ENCODE assay signal across 1 cellular context in the genomic region with DNA sequence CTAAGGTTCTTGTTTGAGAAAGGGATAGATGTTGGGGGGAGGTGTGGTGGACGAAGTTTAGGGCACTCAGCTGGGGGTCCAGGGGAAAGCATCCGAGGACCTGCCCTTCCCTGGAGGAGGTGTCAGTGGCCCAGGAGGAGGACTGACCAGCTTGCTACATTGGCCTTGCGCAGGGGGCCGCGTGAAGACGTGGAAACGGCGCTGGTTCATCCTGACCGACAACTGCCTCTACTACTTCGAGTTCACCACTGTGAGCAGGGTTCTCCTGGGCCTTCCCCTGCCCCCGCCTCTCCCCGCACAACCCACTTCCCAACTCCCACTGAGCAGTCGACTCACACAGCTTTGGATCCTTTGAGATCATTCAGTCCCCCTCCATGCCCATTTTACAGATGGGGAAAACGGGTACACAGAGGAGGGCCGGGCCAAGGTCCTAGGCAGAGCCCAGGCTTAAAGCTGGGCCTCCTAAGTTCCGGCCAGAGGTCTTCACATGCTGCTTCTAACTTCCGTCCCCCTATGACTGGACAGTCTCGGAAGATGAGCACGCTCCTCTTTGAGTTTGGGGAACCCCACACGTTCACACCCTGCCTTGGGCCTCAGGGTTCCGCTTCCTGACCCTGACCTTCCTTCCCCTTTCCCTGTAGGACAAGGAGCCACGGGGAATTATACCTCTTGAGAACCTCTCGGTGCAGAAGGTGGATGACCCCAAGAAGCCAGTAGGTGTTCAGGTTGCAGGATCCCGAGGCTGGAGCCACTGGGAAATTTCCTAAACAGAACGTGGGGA.
A peak's percentile ranks its signal among the peaks of the same experiment; 100 is the strongest.
TF ChIP-seq lines count a peak whose summit lies in the region.

No MANE protein-coding gene starts in this region.

TF ChIP-seq in HepG2, 621 proteins besides CTCF, POLR2A, EP300 and RAD21:
- TF ChIP-seq ZNF333 (CRISPR knock-in tag; IDR thresholded peaks at IDR 0.05; ENCODE audit: borderline replicate concordance) (no peak), ZNF629 (CRISPR knock-in tag; conservative IDR thresholded peaks at IDR 0.05) (peak; percentile 30; the same call in 1 of the 2 replicates)
TF ChIP-seq in HepG2: peak in this region for 1.
